Comparison of ENCODE assay signal across 14 cellular contexts in genomic region chr9:70013598-70014196, GRCh38. TPM values are rescaled to one million over a fixed set of nuclear protein-coding genes. Genes with fewer than 3 reads are reported as not detected.
DNase-seq lines count a peak whose midpoint lies in the region; ATAC-seq and TF ChIP-seq lines count a peak whose summit lies in the region.
"Had no signal": no experiment of that assay in that cellular context is flagged by ENCODE, and none has a peak within 500 bp of the region (broad histone marks: within the 10 kb centered on the region; RNA-seq: fewer than 3 reads in every experiment).

No MANE protein-coding gene starts in this region.

- 0 out of 2 replicates have a peak, but pooled peaks cover 4% of the 10 kb centered on the region for H3K9me2 ChIP-seq in GM23338 (ENCODE audit: insufficient read depth)

- peaks cover 7% of the 10 kb centered on the region for H3K4me1 ChIP-seq in GM23338 (ENCODE audit: insufficient read depth)

- peak; percentile 71 for DNase-seq in A172 (ENCODE audit: low spot score)
- peak; percentile 8 for DNase-seq in GM23338 (ENCODE audit: low spot score)
- peak; percentile 82 for DNase-seq in RPMI7951 (ENCODE audit: low read depth)
- peak; percentile 98 for DNase-seq in fibroblast of the aortic adventitia (ENCODE audit: low read depth)
- no peak for DNase-seq in activated naive CD4-positive, alpha-beta T cell treated with anti-CD3 and anti-CD28 coated beads, Interleukin-2, amount 10 ng/mL, durations not matched to agents 7 days and 5 days
- DNase-seq in SW480 (ENCODE audit: low spot score) = no peak
- no peak for DNase-seq in GM13977 (ENCODE audit: low spot score)
- DNase-seq: activated T-cell treated with anti-CD3 and anti-CD28 coated beads, Interleukin-2, amount 50 U/mL, for 24 hours; C1 segment of cervical spinal cord; naive thymus-derived CD4-positive, alpha-beta T cell; NCI-H526 treated with DMSO at 0.1 percent for 48 hours; T1000 had no signal

- H3K27me3 ChIP-seq in GM23338 (ENCODE audit: insufficient read depth) = no peaks in the 10 kb centered on the region

- H3K9me3 Mint-ChIP-seq in GM23338 = no peaks in the 10 kb centered on the region
- H3K9me3 Mint-ChIP-seq in activated naive CD4-positive, alpha-beta T cell treated with anti-CD3 and anti-CD28 coated beads, Interleukin-2, amount 10 ng/mL, durations not matched to agents 7 days and 5 days = no peaks in the 10 kb centered on the region
- H3K9me3 Mint-ChIP-seq: activated T-cell treated with anti-CD3 and anti-CD28 coated beads, Interleukin-2, amount 50 U/mL, for 24 hours; naive thymus-derived CD4-positive, alpha-beta T cell; stimulated activated effector memory CD8-positive, alpha-beta T cell treated with anti-CD3 and anti-CD28 coated beads, Interleukin-12 subunit alpha, Interleukin-12 subunit beta, amount 100 ng/mL, for 72 hours had no signal

- no peaks in the 10 kb centered on the region for H3F3A ChIP-seq in GM23338 (replicated peaks; ENCODE audit: low read depth)

- H3K27ac Mint-ChIP-seq in GM23338 = no peak overlapping the region
- H3K27ac Mint-ChIP-seq in activated naive CD4-positive, alpha-beta T cell treated with anti-CD3 and anti-CD28 coated beads, Interleukin-2, amount 10 ng/mL, durations not matched to agents 7 days and 5 days = no peak overlapping the region
- H3K27ac Mint-ChIP-seq: activated T-cell treated with anti-CD3 and anti-CD28 coated beads, Interleukin-2, amount 50 U/mL, for 24 hours; naive thymus-derived CD4-positive, alpha-beta T cell; stimulated activated effector memory CD8-positive, alpha-beta T cell treated with anti-CD3 and anti-CD28 coated beads, Interleukin-12 subunit alpha, Interleukin-12 subunit beta, amount 100 ng/mL, for 72 hours had no signal

- H3K36me3 ChIP-seq in GM23338 (ENCODE audit: insufficient read depth) = no peaks in the 10 kb centered on the region

- no peak overlapping the region for H3K4me3 Mint-ChIP-seq in GM23338
- no peak overlapping the region for H3K4me3 Mint-ChIP-seq in activated naive CD4-positive, alpha-beta T cell treated with anti-CD3 and anti-CD28 coated beads, Interleukin-2, amount 10 ng/mL, durations not matched to agents 7 days and 5 days
- H3K4me3 Mint-ChIP-seq: activated T-cell treated with anti-CD3 and anti-CD28 coated beads, Interleukin-2, amount 50 U/mL, for 24 hours; naive thymus-derived CD4-positive, alpha-beta T cell; stimulated activated effector memory CD8-positive, alpha-beta T cell treated with anti-CD3 and anti-CD28 coated beads, Interleukin-12 subunit alpha, Interleukin-12 subunit beta, amount 100 ng/mL, for 72 hours had no signal

- H4K20me1 ChIP-seq in GM23338 (replicated peaks; ENCODE audit: insufficient read depth) = no peaks in the 10 kb centered on the region

- H3K36me3 Mint-ChIP-seq in GM23338 (ENCODE audit: low read depth) = no peaks in the 10 kb centered on the region
- no peaks in the 10 kb centered on the region for H3K36me3 Mint-ChIP-seq in activated naive CD4-positive, alpha-beta T cell treated with anti-CD3 and anti-CD28 coated beads, Interleukin-2, amount 10 ng/mL, durations not matched to agents 7 days and 5 days
- H3K36me3 Mint-ChIP-seq: naive thymus-derived CD4-positive, alpha-beta T cell; stimulated activated effector memory CD8-positive, alpha-beta T cell treated with anti-CD3 and anti-CD28 coated beads, Interleukin-12 subunit alpha, Interleukin-12 subunit beta, amount 100 ng/mL, for 72 hours had no signal

- CTCF ChIA-PET in activated naive CD4-positive, alpha-beta T cell treated with anti-CD3 and anti-CD28 coated beads, Interleukin-2, amount 10 ng/mL, durations not matched to agents 7 days and 5 days (lab: Charles Lee) = no interaction called here

- ATAC-seq in GM23338 (no peak), GM21367 (IDR thresholded peaks at IDR 0.05; ENCODE audit: unreplicated experiment) (no peak)
- ATAC-seq: naive thymus-derived CD4-positive, alpha-beta T cell; stimulated activated effector memory CD8-positive, alpha-beta T cell treated with anti-CD3 and anti-CD28 coated beads, Interleukin-12 subunit alpha, Interleukin-12 subunit beta, amount 100 ng/mL, for 72 hours had no signal

- in situ Hi-C loops in GM13977 (cut with MboI; ENCODE audit: low pct_unique_long_range_greater_than_20kb, low sequenced_read_pairs, unreplicated experiment) = no loop called here

- peak overlapping the region; percentile 35 for H2AFZ ChIP-seq in GM23338

- peaks cover 11% of the 10 kb centered on the region; the same call in 2 of the 3 replicates for H3K4me1 Mint-ChIP-seq in GM23338
- H3K4me1 Mint-ChIP-seq in activated naive CD4-positive, alpha-beta T cell treated with anti-CD3 and anti-CD28 coated beads, Interleukin-2, amount 10 ng/mL, durations not matched to agents 7 days and 5 days = no peaks in the 10 kb centered on the region
- H3K4me1 Mint-ChIP-seq: stimulated activated effector memory CD8-positive, alpha-beta T cell treated with anti-CD3 and anti-CD28 coated beads, Interleukin-12 subunit alpha, Interleukin-12 subunit beta, amount 100 ng/mL, for 72 hours had no signal

- no peaks in the 10 kb centered on the region for H3K27me3 Mint-ChIP-seq in GM23338 (ENCODE audit: insufficient read depth, low read depth, poor library complexity)
- H3K27me3 Mint-ChIP-seq in activated naive CD4-positive, alpha-beta T cell treated with anti-CD3 and anti-CD28 coated beads, Interleukin-2, amount 10 ng/mL, durations not matched to agents 7 days and 5 days = no peaks in the 10 kb centered on the region

- H3K4me3 ChIP-seq in GM23338 = no peak overlapping the region
- H3K4me3 ChIP-seq in fibroblast of the aortic adventitia (ENCODE audit: low read depth, low read length) = no peak overlapping the region

- no peak for TF ChIP-seq CTCF in GM23338 (conservative IDR thresholded peaks at IDR 0.05; ENCODE audit: low read depth in 2 of 2)
- no peak for TF ChIP-seq CTCF in fibroblast of the aortic adventitia (IDR thresholded peaks at IDR 0.05; ENCODE audit: insufficient read depth, low read length)
- TF ChIP-seq CTCF in GM13977 (IDR thresholded peaks at IDR 0.05; ENCODE audit: extremely low read depth, insufficient read depth, missing control alignments) = no peak

- no peak overlapping the region for H3K27ac ChIP-seq in GM23338 (ENCODE audit: low read depth)

- no peaks in the 10 kb centered on the region for H3K79me2 ChIP-seq in GM23338 (replicated peaks; ENCODE audit: insufficient read depth)

- H3K4me2 ChIP-seq in GM23338 = no peak overlapping the region

TF ChIP-seq in GM23338, 12 proteins besides CTCF, POLR2A, EP300 and RAD21 (continues in another document):
- TF ChIP-seq EZH2phosphoT487 (IDR thresholded peaks at IDR 0.05; ENCODE audit: unreplicated experiment) = no peak

RNA-seq across cellular contexts. Expression of gene MAMDC2, which starts 30.0 kb away (rescaled TPM):
- total RNA-seq in A172 (2014; rRNA removed; shearing (Covaris generic)) = 4.2 and 6.0 TPM in 2 replicates
- total RNA-seq in GM23338 (2014; rRNA removed; shearing (Covaris generic)) = 13.7 and 19.6 TPM in 2 replicates
- polyA plus RNA-seq in GM23338 (2016; fragmentation: Nextera tagmentation; extraction: Ambion mirVana) = 6.9 and 7.7 TPM in 2 replicates
- total RNA-seq in RPMI7951 (2014; rRNA removed; shearing (Covaris generic)) = not detected in 2 replicates
- 0.45 and 2.8 TPM in 2 replicates for total RNA-seq in fibroblast of the aortic adventitia (ENCODE audit: low replicate concordance)
- polyA plus RNA-seq: naive thymus-derived CD4-positive, alpha-beta T cell had no signal

Comparison
In these comparisons a context has a peak if more than half of its experiments do, and no peak if none do; other contexts are left out.
1. DNase-seq: peak in A172 (single experiment), GM23338 (single experiment), RPMI7951 (single experiment) and fibroblast of the aortic adventitia (single experiment); none in activated naive CD4-positive, alpha-beta T cell treated with anti-CD3 and anti-CD28 coated beads, Interleukin-2, amount 10 ng/mL, durations not matched to agents 7 days and 5 days (single experiment), SW480 (single experiment) and GM13977 (single experiment).